Comparison of ENCODE assay signal across 24 cellular contexts in the genomic region with DNA sequence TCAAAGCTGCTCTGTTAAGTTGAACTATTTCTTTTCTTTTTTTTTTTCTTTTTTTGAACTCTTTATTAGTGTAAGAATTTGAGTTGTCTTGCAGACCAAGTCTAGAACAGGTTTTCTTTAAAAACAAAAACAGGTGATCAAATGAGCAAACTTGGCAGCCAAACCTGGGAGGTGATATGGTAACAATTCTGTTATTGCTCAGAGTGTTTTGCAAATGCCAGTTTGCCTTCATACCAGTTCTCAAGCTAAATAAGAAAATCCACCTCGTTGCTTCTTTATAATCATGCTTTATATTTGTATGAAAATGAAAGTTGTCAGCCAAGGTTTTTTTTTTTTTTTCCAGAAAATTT.
DNase-seq lines count a peak whose midpoint lies in the region; ATAC-seq, FAIRE-seq and TF ChIP-seq lines count a peak whose summit lies in the region.
"Had no signal": no experiment of that assay in that cellular context is flagged by ENCODE, and none has a peak within 500 bp of the region (broad histone marks: within the 10 kb centered on the region; RNA-seq: fewer than 3 reads in every experiment).

No MANE protein-coding gene starts in this region.

- TF ChIP-seq CTCF in A549 (IDR thresholded peaks at IDR 0.05) (no peak), Calu3 (IDR thresholded peaks at IDR 0.05; ENCODE audit: unreplicated experiment) (no peak), keratinocyte (optimal IDR thresholded peaks at IDR 0.05 in 1 of 3, IDR thresholded peaks at IDR 0.05 in 1 of 3, conservative IDR thresholded peaks at IDR 0.05 in 1 of 3; ENCODE audit: extremely low read depth in 1 of 3, insufficient read depth in 2 of 3, low read length in 3 of 3) (no peak), A673 (conservative IDR thresholded peaks at IDR 0.05; ENCODE audit: low read depth, low read length) (no peak)

- H3K27ac ChIP-seq in A549 (peak overlapping the region in 1 of 2 experiments; percentile 84; a peak in 3 of 6 replicates), keratinocyte (ENCODE audit: control insufficient read depth, insufficient read depth, low read length) (peak overlapping the region; percentile 94), A673 (ENCODE audit: low read depth, low read length, poor library complexity, severe bottlenecking) (no peak overlapping the region)
- H3K27ac ChIP-seq: parathyroid adenoma, thoracic aorta had no signal

- no peak for DNase-seq in A549 (ENCODE audit: low read depth in 1 of 2, low spot score in 1 of 2)
- DNase-seq in Calu3, result no peak
- no peak for DNase-seq in keratinocyte (ENCODE audit: low read depth, low spot score)
- no peak for DNase-seq in A673 (ENCODE audit: low spot score)
- DNase-seq in activated effector memory CD4-positive, alpha-beta T cell treated with anti-CD3 and anti-CD28 coated beads, Interleukin-2, amount 50 U/mL, for 16 hours, result no peak
- DNase-seq: CD4-positive, alpha-beta memory T cell; DMS153; effector memory CD4-positive, alpha-beta T cell; left lung; NCI-H1436; NCI-H2107; SHP77 treated with DMSO at 0.1 percent for 48 hours; stimulated activated CD4-positive, alpha-beta T cell treated with anti-CD3 and anti-CD28 coated beads, Interleukin-4, amount 100 ng/mL, for 4 hours; stimulated activated naive CD8-positive, alpha-beta T cell treated with anti-CD3 and anti-CD28 coated beads, Interleukin-15, Interleukin-2, amounts not matched to agents 100 U/mL and 50 U/mL, for 24 hours had no signal

- H4K20me1 ChIP-seq in keratinocyte (ENCODE audit: control insufficient read depth, extremely low read depth, insufficient read depth, low read length), result no peaks in the 10 kb centered on the region

- no peaks in the 10 kb centered on the region for H3K9me1 ChIP-seq in keratinocyte (ENCODE audit: control insufficient read depth, extremely low read depth, insufficient read depth, low read length)

- H3K27me3 Mint-ChIP-seq in Calu3 (ENCODE audit: unreplicated experiment), result no peaks in the 10 kb centered on the region
- H3K27me3 Mint-ChIP-seq in activated T-helper 17 cell treated with anti-CD3 and anti-CD28 coated beads, Interleukin-2, amount 50 U/mL, for 72 hours, result no peaks in the 10 kb centered on the region
- H3K27me3 Mint-ChIP-seq: CD4-positive, alpha-beta memory T cell had no signal

- H3K4me2 ChIP-seq in A549 (peak overlapping the region; percentile 63; the same call in 2 of the 3 replicates), keratinocyte (ENCODE audit: control insufficient read depth, extremely low read depth, insufficient read depth, low read depth, low read length) (no peak overlapping the region)

- peak overlapping the region; percentile 28 for H3K27ac Mint-ChIP-seq in Calu3 (ENCODE audit: unreplicated experiment)
- peak overlapping the region; percentile 66 for H3K27ac Mint-ChIP-seq in activated T-helper 17 cell treated with anti-CD3 and anti-CD28 coated beads, Interleukin-2, amount 50 U/mL, for 72 hours

- no peak overlapping the region for H2AFZ ChIP-seq in keratinocyte (ENCODE audit: control insufficient read depth, low read length)
- H2AFZ ChIP-seq: parathyroid adenoma had no signal

- H3K4me3 ChIP-seq in A549 (no peak overlapping the region), keratinocyte (ENCODE audit: control insufficient read depth in 2 of 3, extremely low read depth in 1 of 3, insufficient read depth in 2 of 3, low read depth in 1 of 3, low read length in 3 of 3) (no peak overlapping the region), A673 (ENCODE audit: low read depth, low read length, poor library complexity, severe bottlenecking) (no peak overlapping the region)
- H3K4me3 ChIP-seq: K562, left lung, right atrium auricular region, thoracic aorta had no signal

- H3K36me3 Mint-ChIP-seq in Calu3 (ENCODE audit: insufficient read depth, unreplicated experiment), result peaks cover 17% of the 10 kb centered on the region
- peaks cover 95% of the 10 kb centered on the region for H3K36me3 Mint-ChIP-seq in activated T-helper 17 cell treated with anti-CD3 and anti-CD28 coated beads, Interleukin-2, amount 50 U/mL, for 72 hours (ENCODE audit: low read depth)

- intact Hi-C loops in Calu3 (cut with micrococcal nuclease; ENCODE audit: unreplicated experiment) (no loop called here), A673 (cut with micrococcal nuclease; ENCODE audit: unreplicated experiment) (no loop called here)

- H3K9me3 ChIP-seq in A549 (no peaks in the 10 kb centered on the region), keratinocyte (ENCODE audit: control insufficient read depth, low read depth, low read length) (no peaks in the 10 kb centered on the region), A673 (ENCODE audit: low read depth, low read length, poor library complexity, severe bottlenecking) (no peaks in the 10 kb centered on the region)
- H3K9me3 ChIP-seq: left lung, right atrium auricular region, thoracic aorta had no signal

- CTCF ChIA-PET in A549 (lab: Yijun Ruan, JAX), result interaction anchor here (1.1 to 1.9 kb wide), 4 partner anchors 35 to 166 kb away, joined by 3 to 5 read pairs (median 4); no protein-coding TSS in a partner anchor
- CTCF ChIA-PET in Calu3 (lab: Charles Lee), result interaction anchor here (0.6 kb wide), 1 partner anchor 133 kb away, joined by 6 read pairs; no protein-coding TSS in a partner anchor
- CTCF ChIA-PET in A673 (lab: Charles Lee), result no interaction called here

- H3K9ac ChIP-seq in keratinocyte (ENCODE audit: control insufficient read depth, extremely low read depth, insufficient read depth, low read length), result no peak overlapping the region
- H3K9ac ChIP-seq: parathyroid adenoma had no signal

- BruUV-seq in Calu3 (replicated peaks; lab: Mats Ljungman, UMichigan) (no TSS peak), A673 (replicated peaks; lab: Mats Ljungman, UMichigan) (no TSS peak)

- ATAC-seq in A549 (no peak), HG02610 (IDR thresholded peaks at IDR 0.05; ENCODE audit: unreplicated experiment) (no peak)
- no peak for ATAC-seq in activated T-helper 17 cell treated with anti-CD3 and anti-CD28 coated beads, Interleukin-2, amount 50 U/mL, for 72 hours (replicated peaks)
- ATAC-seq: K562 had no signal

- TF ChIP-seq EP300 in A549 (IDR thresholded peaks at IDR 0.05), result no peak

- H3K4me1 ChIP-seq in A549 (peaks cover 22% of the 10 kb centered on the region), keratinocyte (ENCODE audit: control insufficient read depth, extremely low read depth, insufficient read depth, low read length) (peaks cover 44% of the 10 kb centered on the region), A673 (ENCODE audit: insufficient read depth, low read length, poor library complexity, severe bottlenecking) (no peaks in the 10 kb centered on the region)
- H3K4me1 ChIP-seq: parathyroid adenoma had no signal

- TF ChIP-seq POLR2A in A549 (IDR thresholded peaks at IDR 0.05; ENCODE audit: low read length), result no peak

- FAIRE-seq in A549 (lab: Jason Lieb, UNC) (no peak), keratinocyte (lab: Jason Lieb, UNC) (no peak)
- FAIRE-seq: colon, frontal cortex, TTC549 had no signal

- H3K36me3 ChIP-seq in keratinocyte (ENCODE audit: control insufficient read depth in 2 of 2, extremely low read depth in 1 of 2, insufficient read depth in 2 of 2, low read length in 2 of 2) (peaks cover 0 to 2% of the 10 kb centered on the region in 2 experiments), A673 (ENCODE audit: insufficient read depth, low read length, poor library complexity, severe bottlenecking) (no peaks in the 10 kb centered on the region)
- H3K36me3 ChIP-seq: right atrium auricular region had no signal

- H3K27me3 ChIP-seq in keratinocyte (ENCODE audit: control insufficient read depth, extremely low read depth, insufficient read depth, low read length), result no peaks in the 10 kb centered on the region
- no peaks in the 10 kb centered on the region for H3K27me3 ChIP-seq in A673 (replicated peaks; ENCODE audit: insufficient read depth, low read depth, low read length, poor library complexity)
- H3K27me3 ChIP-seq: left lung, right atrium auricular region had no signal

- peaks cover 9% of the 10 kb centered on the region for H3K4me1 Mint-ChIP-seq in Calu3 (ENCODE audit: low read depth, unreplicated experiment)
- H3K4me1 Mint-ChIP-seq in activated T-helper 17 cell treated with anti-CD3 and anti-CD28 coated beads, Interleukin-2, amount 50 U/mL, for 72 hours, result peaks cover 27% of the 10 kb centered on the region

- POLR2A ChIA-PET in A549 (lab: Yijun Ruan, JAX), result no interaction called here
- POLR2A ChIA-PET in A673 (lab: Charles Lee; ENCODE audit: low non-redundant PET), result no interaction called here

- TF ChIP-seq RAD21 in A549 (conservative IDR thresholded peaks at IDR 0.05 in 1 of 2, IDR thresholded peaks at IDR 0.05 in 1 of 2), result no peak

- no peak overlapping the region for H3K4me3 Mint-ChIP-seq in Calu3 (ENCODE audit: low read depth, unreplicated experiment)
- H3K4me3 Mint-ChIP-seq in activated T-helper 17 cell treated with anti-CD3 and anti-CD28 coated beads, Interleukin-2, amount 50 U/mL, for 72 hours, result peak overlapping the region; percentile 76
- H3K4me3 Mint-ChIP-seq: CD4-positive, alpha-beta memory T cell; neural crest cell had no signal

- no peaks in the 10 kb centered on the region for H3K9me3 Mint-ChIP-seq in Calu3 (ENCODE audit: low read depth, unreplicated experiment)
- H3K9me3 Mint-ChIP-seq in activated T-helper 17 cell treated with anti-CD3 and anti-CD28 coated beads, Interleukin-2, amount 50 U/mL, for 72 hours, result no peaks in the 10 kb centered on the region
- H3K9me3 Mint-ChIP-seq: neural crest cell had no signal

- H3K79me2 ChIP-seq in keratinocyte (ENCODE audit: control insufficient read depth, insufficient read depth, low read length), result no peaks in the 10 kb centered on the region
- H3K79me2 ChIP-seq: parathyroid adenoma had no signal

- dilution Hi-C loops in keratinocyte (cut with MboI; ENCODE audit: extremely low pct_ligation_motif_present, low sequenced_read_pairs), result no loop called here

- WGBS in A549 (ENCODE audit: missing lambda C conversion rate), result 78% methylated on average over 1 of the region's 1 CpG

TF ChIP-seq in A549, 52 proteins besides CTCF, POLR2A, EP300 and RAD21:
- TF ChIP-seq ZSCAN20 (CRISPR knock-in tag; IDR thresholded peaks at IDR 0.05) (no peak), FOSB (CRISPR knock-in tag; IDR thresholded peaks at IDR 0.05) (no peak), SMC3 (IDR thresholded peaks at IDR 0.05) (no peak), ZFP36 (IDR thresholded peaks at IDR 0.05; ENCODE audit: borderline replicate concordance, partially characterized antibody) (no peak), CHD4 (IDR thresholded peaks at IDR 0.05; ENCODE audit: borderline replicate concordance) (no peak), HOXB5 (CRISPR knock-in tag; IDR thresholded peaks at IDR 0.05) (no peak), PHF8 (IDR thresholded peaks at IDR 0.05; ENCODE audit: borderline replicate concordance, low read depth) (no peak), JUN (IDR thresholded peaks at IDR 0.05) (no peak), RFX5 (IDR thresholded peaks at IDR 0.05) (no peak), FOXS1 (CRISPR knock-in tag; IDR thresholded peaks at IDR 0.05) (no peak), MAZ (IDR thresholded peaks at IDR 0.05; ENCODE audit: borderline replicate concordance, low read depth, low read length) (no peak)
- TF ChIP-seq, protein P1, sequence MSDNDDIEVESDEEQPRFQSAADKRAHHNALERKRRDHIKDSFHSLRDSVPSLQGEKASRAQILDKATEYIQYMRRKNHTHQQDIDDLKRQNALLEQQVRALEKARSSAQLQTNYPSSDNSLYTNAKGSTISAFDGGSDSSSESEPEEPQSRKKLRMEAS (IDR thresholded peaks at IDR 0.05), result no peak
